ENCODE assay signal across 1 cellular context in the genomic region with DNA sequence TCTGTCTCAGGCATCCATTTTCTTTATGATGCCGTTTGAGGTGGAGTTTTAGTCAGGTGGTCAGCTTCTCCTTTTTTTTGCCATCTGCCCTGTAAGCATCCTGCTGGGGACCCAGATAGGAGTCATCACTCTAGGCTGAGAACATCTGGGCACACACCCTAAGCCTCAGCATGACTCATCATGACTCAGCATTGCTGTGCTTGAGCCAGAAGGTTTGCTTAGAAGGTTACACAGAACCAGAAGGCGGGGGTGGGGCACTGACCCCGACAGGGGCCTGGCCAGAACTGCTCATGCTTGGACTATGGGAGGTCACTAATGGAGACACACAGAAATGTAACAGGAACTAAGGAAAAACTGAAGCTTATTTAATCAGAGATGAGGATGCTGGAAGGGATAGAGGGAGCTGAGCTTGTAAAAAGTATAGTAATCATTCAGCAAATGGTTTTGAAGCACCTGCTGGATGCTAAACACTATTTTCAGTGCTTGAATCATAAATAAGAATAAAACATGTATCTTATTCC.
TF ChIP-seq lines count a peak whose summit lies in the region.

No MANE protein-coding gene starts in this region.

TF ChIP-seq in K562, 482 proteins besides CTCF, POLR2A, EP300 and RAD21 (continued from another document and continues in another):
- peak; percentile 76; the same call in 1 of the 2 replicates for TF ChIP-seq CUX1 (CRISPR knock-in tag; IDR thresholded peaks at IDR 0.05)
- TF ChIP-seq ZNF707 (CRISPR knock-in tag; conservative IDR thresholded peaks at IDR 0.05) = 0 out of 2 replicates have a peak, but pooled peaks have one; percentile 21
- peak; percentile 53; the same call in 1 of the 2 replicates for TF ChIP-seq ZNF134 (CRISPR knock-in tag; conservative IDR thresholded peaks at IDR 0.05)
- TF ChIP-seq FOSL1 (tag; conservative IDR thresholded peaks at IDR 0.05) = peak; percentile 100
- TF ChIP-seq SRSF9 (IDR thresholded peaks at IDR 0.05; ENCODE audit: borderline replicate concordance, low read depth, low read length) = no peak
- no peak for TF ChIP-seq ELK3 (CRISPR knock-in tag; IDR thresholded peaks at IDR 0.05)
- TF ChIP-seq, protein P1, sequence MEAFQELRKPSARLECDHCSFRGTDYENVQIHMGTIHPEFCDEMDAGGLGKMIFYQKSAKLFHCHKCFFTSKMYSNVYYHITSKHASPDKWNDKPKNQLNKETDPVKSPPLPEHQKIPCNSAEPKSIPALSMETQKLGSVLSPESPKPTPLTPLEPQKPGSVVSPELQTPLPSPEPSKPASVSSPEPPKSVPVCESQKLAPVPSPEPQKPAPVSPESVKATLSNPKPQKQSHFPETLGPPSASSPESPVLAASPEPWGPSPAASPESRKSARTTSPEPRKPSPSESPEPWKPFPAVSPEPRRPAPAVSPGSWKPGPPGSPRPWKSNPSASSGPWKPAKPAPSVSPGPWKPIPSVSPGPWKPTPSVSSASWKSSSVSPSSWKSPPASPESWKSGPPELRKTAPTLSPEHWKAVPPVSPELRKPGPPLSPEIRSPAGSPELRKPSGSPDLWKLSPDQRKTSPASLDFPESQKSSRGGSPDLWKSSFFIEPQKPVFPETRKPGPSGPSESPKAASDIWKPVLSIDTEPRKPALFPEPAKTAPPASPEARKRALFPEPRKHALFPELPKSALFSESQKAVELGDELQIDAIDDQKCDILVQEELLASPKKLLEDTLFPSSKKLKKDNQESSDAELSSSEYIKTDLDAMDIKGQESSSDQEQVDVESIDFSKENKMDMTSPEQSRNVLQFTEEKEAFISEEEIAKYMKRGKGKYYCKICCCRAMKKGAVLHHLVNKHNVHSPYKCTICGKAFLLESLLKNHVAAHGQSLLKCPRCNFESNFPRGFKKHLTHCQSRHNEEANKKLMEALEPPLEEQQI (IDR thresholded peaks at IDR 0.05) = peak; percentile 76; the same call in 1 of the 2 replicates
- TF ChIP-seq MXI1 (IDR thresholded peaks at IDR 0.05; ENCODE audit: low read depth, low read length) = peak; percentile 79; the same call in 1 of the 2 replicates
- peak; percentile 82 for TF ChIP-seq ZKSCAN8 (CRISPR knock-in tag; IDR thresholded peaks at IDR 0.05)
- peak; percentile 66; the same call in 1 of the 2 replicates for TF ChIP-seq SPI1 (IDR thresholded peaks at IDR 0.05; ENCODE audit: borderline replicate concordance, low read depth, low read length)
- no peak for TF ChIP-seq ZNF140 (CRISPR knock-in tag; IDR thresholded peaks at IDR 0.05)
- peak; percentile 98 for TF ChIP-seq CCNT2 (IDR thresholded peaks at IDR 0.05; ENCODE audit: borderline replicate concordance, extremely low read depth, insufficient read length, low read depth, low read length)
- TF ChIP-seq EP400 (IDR thresholded peaks at IDR 0.05) = peak; percentile 87
- 0 out of 2 replicates have a peak, but pooled peaks have one; percentile 11 for TF ChIP-seq ZFX (CRISPR knock-in tag; IDR thresholded peaks at IDR 0.05)
- TF ChIP-seq SMAD3 (CRISPR knock-in tag; conservative IDR thresholded peaks at IDR 0.05) = peak; percentile 92
- TF ChIP-seq MYNN (IDR thresholded peaks at IDR 0.05) = peak; percentile 96
- TF ChIP-seq MYNN (CRISPR knock-in tag; IDR thresholded peaks at IDR 0.05) = no peak
- peak; percentile 85 for TF ChIP-seq FOXJ2 (tag; IDR thresholded peaks at IDR 0.05)
- TF ChIP-seq POLR2H (tag; IDR thresholded peaks at IDR 0.05; ENCODE audit: low read depth) = no peak
- TF ChIP-seq SIN3B (IDR thresholded peaks at IDR 0.05; ENCODE audit: low read depth) = 0 out of 2 replicates have a peak, but pooled peaks have one; percentile 9
- TF ChIP-seq ARID3A (IDR thresholded peaks at IDR 0.05; ENCODE audit: borderline replicate concordance, low read depth, low read length) = peak; percentile 79; the same call in 1 of the 2 replicates
- peak; percentile 63; the same call in 1 of the 2 replicates for TF ChIP-seq TSHZ1 (CRISPR knock-in tag; IDR thresholded peaks at IDR 0.05)
- TF ChIP-seq, protein P2, sequence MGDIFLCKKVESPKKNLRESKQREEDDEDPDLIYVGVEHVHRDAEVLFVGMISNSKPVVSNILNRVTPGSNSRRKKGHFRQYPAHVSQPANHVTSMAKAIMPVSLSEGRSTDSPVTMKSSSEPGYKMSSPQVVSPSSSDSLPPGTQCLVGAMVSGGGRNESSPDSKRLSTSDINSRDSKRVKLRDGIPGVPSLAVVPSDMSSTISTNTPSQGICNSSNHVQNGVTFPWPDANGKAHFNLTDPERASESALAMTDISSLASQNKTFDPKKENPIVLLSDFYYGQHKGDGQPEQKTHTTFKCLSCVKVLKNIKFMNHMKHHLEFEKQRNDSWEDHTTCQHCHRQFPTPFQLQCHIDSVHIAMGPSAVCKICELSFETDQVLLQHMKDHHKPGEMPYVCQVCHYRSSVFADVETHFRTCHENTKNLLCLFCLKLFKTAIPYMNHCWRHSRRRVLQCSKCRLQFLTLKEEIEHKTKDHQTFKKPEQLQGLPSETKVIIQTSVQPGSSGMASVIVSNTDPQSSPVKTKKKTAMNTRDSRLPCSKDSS (IDR thresholded peaks at IDR 0.05; ENCODE audit: low read depth, partially characterized antibody) = no peak
- peak; percentile 89; the same call in 1 of the 2 replicates for TF ChIP-seq KLF6 (CRISPR knock-in tag; IDR thresholded peaks at IDR 0.05; ENCODE audit: borderline replicate concordance)
- TF ChIP-seq NCOA1 (IDR thresholded peaks at IDR 0.05; ENCODE audit: low read depth) = peak; percentile 95
- TF ChIP-seq ZNF175 (CRISPR knock-in tag; IDR thresholded peaks at IDR 0.05; ENCODE audit: low read depth) = peak; percentile 92
- peak; percentile 96 for TF ChIP-seq STAT5A (IDR thresholded peaks at IDR 0.05; ENCODE audit: borderline replicate concordance, low read length)
- TF ChIP-seq ZBTB1 (CRISPR knock-in tag; IDR thresholded peaks at IDR 0.05; ENCODE audit: borderline replicate concordance, low read depth) = no peak
- TF ChIP-seq CBFB (CRISPR knock-in tag; IDR thresholded peaks at IDR 0.05) = no peak
- TF ChIP-seq ZNF217 (CRISPR knock-in tag; IDR thresholded peaks at IDR 0.05) = no peak
- TF ChIP-seq ILK (tag; IDR thresholded peaks at IDR 0.05; ENCODE audit: borderline replicate concordance, low read depth) = no peak
- TF ChIP-seq ILF3 (IDR thresholded peaks at IDR 0.05; ENCODE audit: borderline replicate concordance) = 0 out of 2 replicates have a peak, but pooled peaks have one; percentile 70
- TF ChIP-seq ETV1 (tag; conservative IDR thresholded peaks at IDR 0.05; ENCODE audit: low read depth) = peak; percentile 94
- TF ChIP-seq, protein P3, sequence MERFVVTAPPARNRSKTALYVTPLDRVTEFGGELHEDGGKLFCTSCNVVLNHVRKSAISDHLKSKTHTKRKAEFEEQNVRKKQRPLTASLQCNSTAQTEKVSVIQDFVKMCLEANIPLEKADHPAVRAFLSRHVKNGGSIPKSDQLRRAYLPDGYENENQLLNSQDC (CRISPR knock-in tag; IDR thresholded peaks at IDR 0.05) = 0 out of 2 replicates have a peak, but pooled peaks have one; percentile 13
- TF ChIP-seq IFI16 (CRISPR knock-in tag; IDR thresholded peaks at IDR 0.05) = peak; percentile 79
- peak; percentile 70 for TF ChIP-seq GATAD2B (IDR thresholded peaks at IDR 0.05; ENCODE audit: borderline replicate concordance)
- no peak for TF ChIP-seq SMAD2 (IDR thresholded peaks at IDR 0.05; ENCODE audit: low read depth, low read length)
- peak; percentile 94 for TF ChIP-seq VEZF1 (CRISPR knock-in tag; IDR thresholded peaks at IDR 0.05)
- TF ChIP-seq LEF1 (IDR thresholded peaks at IDR 0.05) = peak; percentile 94
- TF ChIP-seq FOXA1 (IDR thresholded peaks at IDR 0.05; ENCODE audit: borderline replicate concordance) = no peak
- TF ChIP-seq DDX20 (tag; IDR thresholded peaks at IDR 0.05; ENCODE audit: low read depth) = no peak
- TF ChIP-seq ZNF239 (CRISPR knock-in tag; IDR thresholded peaks at IDR 0.05) = peak; percentile 84
- TF ChIP-seq PHTF2 (CRISPR knock-in tag; IDR thresholded peaks at IDR 0.05) = no peak
- TF ChIP-seq DACH1 (IDR thresholded peaks at IDR 0.05; ENCODE audit: partially characterized antibody) = peak; percentile 82
- peak; percentile 100 for TF ChIP-seq MAFF (IDR thresholded peaks at IDR 0.05; ENCODE audit: low read length)
